ENCODE assay signal across 16 cellular contexts in genomic region chr21:42983102-42983501, GRCh38. TPM values are rescaled to one million over a fixed set of nuclear protein-coding genes. Genes with fewer than 3 reads are reported as not detected.
DNase-seq lines count a peak whose midpoint lies in the region; ATAC-seq lines count a peak whose summit lies in the region.
"Had no signal": no experiment of that assay in that cellular context is flagged by ENCODE, and none has a peak within 500 bp of the region (broad histone marks: within the 10 kb centered on the region; RNA-seq: fewer than 3 reads in every experiment).

No MANE protein-coding gene starts in this region.

- POLR2A ChIA-PET in naive thymus-derived CD4-positive, alpha-beta T cell (lab: Charles Lee): no interaction called here

- H3K27me3 ChIP-seq in naive thymus-derived CD4-positive, alpha-beta T cell (ENCODE audit: control insufficient read depth in 2 of 2, insufficient read depth in 2 of 2, low read length in 2 of 2): no peaks in the 10 kb centered on the region
- H3K27me3 ChIP-seq: adrenal gland, tibial nerve had no signal

- H3K4me3 Mint-ChIP-seq in activated T-helper 17 cell treated with anti-CD3 and anti-CD28 coated beads, Interleukin-2, amount 50 U/mL, for 72 hours: no peak overlapping the region
- H3K4me3 Mint-ChIP-seq in naive thymus-derived CD4-positive, alpha-beta T cell: peak overlapping the region in 5 of 10 donors; percentile 3 to 35 (median 10)
- H3K4me3 Mint-ChIP-seq: dendritic cell treated with granulocyte-macrophage colony-stimulating factor and Interleukin-4, amounts not matched to agents 40 ng/mL and 50 ng/mL, for 4 days had no signal

- no peaks in the 10 kb centered on the region for H3K4me1 ChIP-seq in naive thymus-derived CD4-positive, alpha-beta T cell (ENCODE audit: control insufficient read depth in 2 of 2, insufficient read depth in 2 of 2, low read length in 2 of 2)

- no peaks in the 10 kb centered on the region for H3K9me3 ChIP-seq in naive thymus-derived CD4-positive, alpha-beta T cell (ENCODE audit: control insufficient read depth in 2 of 3, low read length in 3 of 3)
- H3K9me3 ChIP-seq: adrenal gland, tibial nerve had no signal

- H3K4me3 ChIP-seq in Jurkat, Clone E6-1 (ENCODE audit: low read length): no peak overlapping the region
- H3K4me3 ChIP-seq in naive thymus-derived CD4-positive, alpha-beta T cell (ENCODE audit: low read length): no peak overlapping the region
- H3K4me3 ChIP-seq: adrenal gland, tibial nerve had no signal

- H3K27ac ChIP-seq in naive thymus-derived CD4-positive, alpha-beta T cell (ENCODE audit: low read depth, low read length): peak overlapping the region; percentile 2
- H3K27ac ChIP-seq: adrenal gland, tibial nerve had no signal

- H3K27ac Mint-ChIP-seq in activated T-helper 17 cell treated with anti-CD3 and anti-CD28 coated beads, Interleukin-2, amount 50 U/mL, for 72 hours: peak overlapping the region; percentile 26
- peak overlapping the region in 6 of 9 donors; percentile 4 to 91 (median 47) for H3K27ac Mint-ChIP-seq in naive thymus-derived CD4-positive, alpha-beta T cell
- H3K27ac Mint-ChIP-seq: dendritic cell treated with granulocyte-macrophage colony-stimulating factor and Interleukin-4, amounts not matched to agents 40 ng/mL and 50 ng/mL, for 4 days had no signal

- no peaks in the 10 kb centered on the region for H3K9me3 Mint-ChIP-seq in activated T-helper 17 cell treated with anti-CD3 and anti-CD28 coated beads, Interleukin-2, amount 50 U/mL, for 72 hours
- peaks cover 0 to 2% (median 0%) of the 10 kb centered on the region in 11 donors for H3K9me3 Mint-ChIP-seq in naive thymus-derived CD4-positive, alpha-beta T cell
- H3K9me3 Mint-ChIP-seq: dendritic cell treated with granulocyte-macrophage colony-stimulating factor and Interleukin-4, amounts not matched to agents 40 ng/mL and 50 ng/mL, for 4 days had no signal

- intact Hi-C loops in naive thymus-derived CD4-positive, alpha-beta T cell (cut with micrococcal nuclease): loop anchor here in 1 of 2 donors (1.0 kb wide), 1 partner anchor 8 kb away; no protein-coding TSS in a partner anchor

- peak; percentile 40 for ATAC-seq in activated T-helper 17 cell treated with anti-CD3 and anti-CD28 coated beads, Interleukin-2, amount 50 U/mL, for 72 hours (replicated peaks)
- ATAC-seq in naive thymus-derived CD4-positive, alpha-beta T cell: no peak
- ATAC-seq in HG03520 (IDR thresholded peaks at IDR 0.05; ENCODE audit: unreplicated experiment) (no peak), GM19467 (IDR thresholded peaks at IDR 0.05; ENCODE audit: unreplicated experiment) (no peak)

- H3K4me1 Mint-ChIP-seq in activated T-helper 17 cell treated with anti-CD3 and anti-CD28 coated beads, Interleukin-2, amount 50 U/mL, for 72 hours: peaks cover 12% of the 10 kb centered on the region
- H3K4me1 Mint-ChIP-seq in naive thymus-derived CD4-positive, alpha-beta T cell: peaks cover 6 to 47% (median 31%) of the 10 kb centered on the region in 7 donors

- DNase-seq in NCI-H510A treated with DMSO at 0.1 percent for 48 hours (lab: John Stamatoyannopoulos, UW): peak; percentile 13
- no peak for DNase-seq in NCI-H510A (lab: John Stamatoyannopoulos, UW)
- peak; percentile 52 for DNase-seq in Jurkat, Clone E6-1 (ENCODE audit: low read depth, low spot score)
- DNase-seq in naive thymus-derived CD4-positive, alpha-beta T cell: no peak
- DNase-seq in midbrain (lab: John Stamatoyannopoulos, UW): no peak
- DNase-seq: activated CD8-positive, alpha-beta memory T cell treated with anti-CD3 and anti-CD28 coated beads for 24 hours; adrenal gland; Calu3; NCI-H345 had no signal

- peaks cover 0 to 7% (median 0%) of the 10 kb centered on the region in 3 experiments for H3K36me3 ChIP-seq in naive thymus-derived CD4-positive, alpha-beta T cell (ENCODE audit: control insufficient read depth in 2 of 3, insufficient read depth in 3 of 3, low read length in 3 of 3)
- H3K36me3 ChIP-seq: adrenal gland, tibial nerve had no signal

- H3K27me3 Mint-ChIP-seq in activated T-helper 17 cell treated with anti-CD3 and anti-CD28 coated beads, Interleukin-2, amount 50 U/mL, for 72 hours: no peaks in the 10 kb centered on the region
- no peaks in the 10 kb centered on the region for H3K27me3 Mint-ChIP-seq in naive thymus-derived CD4-positive, alpha-beta T cell
- H3K27me3 Mint-ChIP-seq: dendritic cell treated with granulocyte-macrophage colony-stimulating factor and Interleukin-4, amounts not matched to agents 40 ng/mL and 50 ng/mL, for 4 days had no signal

- peaks cover 7% of the 10 kb centered on the region for H3K36me3 Mint-ChIP-seq in activated T-helper 17 cell treated with anti-CD3 and anti-CD28 coated beads, Interleukin-2, amount 50 U/mL, for 72 hours (ENCODE audit: low read depth)
- peaks cover 3 to 10% (median 4%) of the 10 kb centered on the region in 5 donors for H3K36me3 Mint-ChIP-seq in naive thymus-derived CD4-positive, alpha-beta T cell

- CTCF ChIA-PET in naive thymus-derived CD4-positive, alpha-beta T cell (lab: Charles Lee): interaction anchor here (0.6 kb wide), 1 partner anchor 674 kb away, joined by 4 read pairs; no protein-coding TSS in a partner anchor

RNA-seq across cellular contexts. Expression of gene PKNOX1, which starts 8.7 kb away (rescaled TPM):
- 18.3 TPM for polyA plus RNA-seq in Jurkat, Clone E6-1 (2012; ENCODE audit: insufficient read depth, insufficient read length)
- total RNA-seq in activated T-helper 17 cell treated with anti-CD3 and anti-CD28 coated beads, Interleukin-2, amount 50 U/mL, for 72 hours: 10 to 100 TPM; 18.0 to 29.6 TPM
- 10 to 100 TPM; 14.7 to 24.7 (median 20.8) TPM for total RNA-seq in naive thymus-derived CD4-positive, alpha-beta T cell
- polyA plus RNA-seq in naive thymus-derived CD4-positive, alpha-beta T cell: 10 to 100 TPM; 14.7 to 14.9 TPM

RNA-seq across cellular contexts. Expression of gene ERVH48-1, which starts 57.7 kb away (rescaled TPM):
- 0.61 TPM for polyA plus RNA-seq in Jurkat, Clone E6-1 (2012; ENCODE audit: insufficient read depth, insufficient read length)
- under 1 TPM; 0.13 to 0.29 TPM for total RNA-seq in activated T-helper 17 cell treated with anti-CD3 and anti-CD28 coated beads, Interleukin-2, amount 50 U/mL, for 72 hours
- total RNA-seq in naive thymus-derived CD4-positive, alpha-beta T cell: 1 to 10 TPM in 1 of 5 experiments, under 1 TPM in 4; 0.17 to 2.8 (median 0.51) TPM
- polyA plus RNA-seq in naive thymus-derived CD4-positive, alpha-beta T cell: 1 to 10 TPM; 1.0 to 1.2 TPM
- total RNA-seq: adrenal gland, Calu3, mesenteric fat pad, posterior vena cava, tibial nerve had no signal
- polyA plus RNA-seq: adrenal gland had no signal

Comparison
In these comparisons a context has a peak if more than half of its experiments do, and no peak if none do; other contexts are left out.
1. DNase-seq: peak in NCI-H510A treated with DMSO at 0.1 percent for 48 hours (single experiment) and Jurkat, Clone E6-1 (single experiment); none in NCI-H510A (single experiment), naive thymus-derived CD4-positive, alpha-beta T cell (0 of 9) and midbrain (single experiment).